8 cellular contexts compared by ENCODE assay signal in the genomic region with DNA sequence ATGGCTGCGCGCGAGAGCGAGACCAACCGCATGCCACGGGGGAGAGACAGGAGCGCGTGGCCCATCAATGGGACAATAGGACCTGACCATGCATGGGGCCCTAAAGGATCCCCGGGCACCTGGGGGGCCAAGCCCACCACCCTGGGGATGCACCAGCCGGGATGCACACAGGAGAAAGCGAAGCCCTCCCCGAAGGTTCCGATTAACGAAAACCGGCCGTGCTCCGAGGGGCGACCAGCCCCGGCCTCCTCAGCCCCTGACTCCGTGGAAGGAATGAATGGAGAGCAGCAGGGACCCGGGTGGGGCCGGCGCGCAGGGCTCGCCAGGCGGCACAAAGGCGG. TPM values are rescaled to one million over a fixed set of nuclear protein-coding genes. Genes with fewer than 3 reads are reported as not detected.
DNase-seq lines count a peak whose midpoint lies in the region; ATAC-seq and TF ChIP-seq lines count a peak whose summit lies in the region.

No MANE protein-coding gene starts in this region.

- BruUV-seq in HCT116 (replicated peaks; lab: Mats Ljungman, UMichigan): no TSS peak

- CTCF ChIA-PET in HCT116 (lab: Charles Lee): no interaction called here

- POLR2A ChIA-PET in HCT116 (lab: Charles Lee): interaction anchor here (0.6 to 3.0 kb wide), 11 partner anchors 9 to 281 kb away, joined by 3 to 23 read pairs (median 5); partner anchors contain the start of genes FDXR and NUP85

- TF ChIP-seq POLR2A in HCT116 (IDR thresholded peaks at IDR 0.05; ENCODE audit: borderline replicate concordance, extremely low read depth, insufficient read depth, insufficient read length): no peak
- TF ChIP-seq POLR2A in transverse colon (IDR thresholded peaks at IDR 0.05): no peak

- H3K9me2 ChIP-seq in HCT116 (ENCODE audit: insufficient read depth): no peaks in the 10 kb centered on the region

- H3K36me3 ChIP-seq in HCT116 (ENCODE audit: control insufficient read depth in 1 of 2, insufficient read depth in 2 of 2, low read length in 2 of 2) (peaks cover 5 to 10% of the 10 kb centered on the region in 2 experiments; a peak in 3 of 4 replicates), colonic mucosa (no peaks in the 10 kb centered on the region), transverse colon (no peaks in the 10 kb centered on the region)

- peaks cover 55% of the 10 kb centered on the region for H3K79me2 ChIP-seq in HCT116 (ENCODE audit: insufficient read depth, low read length)

- no peak overlapping the region for H2AFZ ChIP-seq in HCT116 (ENCODE audit: low read depth, low read length, poor library complexity, severe bottlenecking)

- WGBS in transverse colon (ENCODE audit: low coverage in 1 of 2), 2 donors: 1% methylated on average over 21 of the region's 27 CpGs; no CpG with 5 or more reads in 1 of the 2 donors

- peaks cover 23% of the 10 kb centered on the region; the same call in 1 of the 2 replicates for H4K20me1 ChIP-seq in HCT116 (ENCODE audit: insufficient read depth)

- H3K27ac ChIP-seq in HCT116 (ENCODE audit: low read depth, low read length) (peak overlapping the region; percentile 94), colonic mucosa (peak overlapping the region; percentile 73), transverse colon (peak overlapping the region; percentile 89 to 91 (median 90))

- in situ Hi-C loops in transverse colon (cut with MboI; ENCODE audit: low pct_ligation_motif_present in 1 of 4, low pct_unique_long_range_greater_than_20kb in 1 of 4, low sequenced_read_pairs in 3 of 4): no loop called here

- intact Hi-C loops in HCT116 (cut with micrococcal nuclease): no loop called here
- intact Hi-C loops in colonic mucosa (cut with DNase I): no loop called here
- intact Hi-C loops in transverse colon (cut with DNase I; ENCODE audit: low total_unique reads): no loop called here

- RAD21 ChIA-PET in HCT116 (lab: Charles Lee; ENCODE audit: low non-redundant PET in 1 of 2, low total read pairs in 2 of 2, uncharacterized antibody in 2 of 2, unreplicated experiment in 2 of 2): no interaction called here

- H3K4me1 ChIP-seq in HCT116 (ENCODE audit: control insufficient read depth in 1 of 2, insufficient read depth in 2 of 2, low read length in 2 of 2) (peaks cover 55 to 58% of the 10 kb centered on the region in 2 experiments), colonic mucosa (peaks cover 9% of the 10 kb centered on the region), transverse colon (peaks cover 7 to 26% (median 22%) of the 10 kb centered on the region in 4 donors)

- DNase-seq in NCI-H2227 (lab: John Stamatoyannopoulos, UW; ENCODE audit: unreplicated experiment): peak; percentile 58
- DNase-seq in NCI-H2227 treated with DMSO at 0.1 percent for 48 hours (lab: John Stamatoyannopoulos, UW): no peak
- DNase-seq in HCT116 (ENCODE audit: low read depth, low spot score): no peak
- peak; percentile 43 for DNase-seq in OCI-M1 (lab: John Stamatoyannopoulos, UW)
- DNase-seq in colonic mucosa: no peak
- peak; percentile 17 for DNase-seq in mucosa of gallbladder (ENCODE audit: low spot score)
- peak; percentile 32 for DNase-seq in transverse colon

- TF ChIP-seq EP300 in transverse colon (IDR thresholded peaks at IDR 0.05; ENCODE audit: low read depth): no peak

- ATAC-seq in HCT116 (peak; percentile 7), GM21447 (IDR thresholded peaks at IDR 0.05; ENCODE audit: unreplicated experiment) (no peak)

- no peak for TF ChIP-seq RAD21 in HCT116 (IDR thresholded peaks at IDR 0.05; ENCODE audit: low read depth)

- H3K9ac ChIP-seq in HCT116 (ENCODE audit: low read length) (peak overlapping the region; percentile 92), colonic mucosa (ENCODE audit: low read depth in 2 of 2, low read length in 2 of 2) (peak overlapping the region; percentile 91 to 97)

- H3K4me3 ChIP-seq in HCT116 (replicated peaks in 1 of 2; ENCODE audit: low read depth in 1 of 2, low read length in 2 of 2) (peak overlapping the region; percentile 88 to 96), colonic mucosa (peak overlapping the region; percentile 86), transverse colon (peak overlapping the region; percentile 84 to 97 (median 91))

- H3K27me3 ChIP-seq in HCT116 (ENCODE audit: insufficient read depth, low read length) (no peaks in the 10 kb centered on the region), colonic mucosa (no peaks in the 10 kb centered on the region), transverse colon (no peaks in the 10 kb centered on the region)

- TF ChIP-seq CTCF in HCT116 (IDR thresholded peaks at IDR 0.05 in 2 of 3, conservative IDR thresholded peaks at IDR 0.05 in 1 of 3; ENCODE audit: borderline replicate concordance in 1 of 3, insufficient read depth in 1 of 3, low read depth in 2 of 3, low read length in 2 of 3) (no peak), colonic mucosa (IDR thresholded peaks at IDR 0.05) (no peak), transverse colon (IDR thresholded peaks at IDR 0.05) (no peak)

- H3K4me2 ChIP-seq in HCT116 (ENCODE audit: low read length): peak overlapping the region; percentile 90

- H3K9me3 ChIP-seq in HCT116 (ENCODE audit: control insufficient read depth in 1 of 2, insufficient read depth in 1 of 2, low read depth in 1 of 2, low read length in 2 of 2): no peaks in the 10 kb centered on the region
- H3K9me3 ChIP-seq in colonic mucosa: no peaks in the 10 kb centered on the region
- no peaks in the 10 kb centered on the region for H3K9me3 ChIP-seq in transverse colon

TF ChIP-seq in HCT116, 20 proteins besides CTCF, POLR2A, EP300 and RAD21:
- TF ChIP-seq SP1 (IDR thresholded peaks at IDR 0.05; ENCODE audit: low read depth) (no peak), SIN3A (IDR thresholded peaks at IDR 0.05; ENCODE audit: low read depth) (no peak), ZFX (IDR thresholded peaks at IDR 0.05) (no peak), JUND (IDR thresholded peaks at IDR 0.05) (no peak), POLR2AphosphoS5 (IDR thresholded peaks at IDR 0.05; ENCODE audit: low read depth, low read length) (no peak), EGR1 (IDR thresholded peaks at IDR 0.05; ENCODE audit: low read depth) (no peak), EZH2 (IDR thresholded peaks at IDR 0.05) (no peak)
- TF ChIP-seq, protein P1, sequence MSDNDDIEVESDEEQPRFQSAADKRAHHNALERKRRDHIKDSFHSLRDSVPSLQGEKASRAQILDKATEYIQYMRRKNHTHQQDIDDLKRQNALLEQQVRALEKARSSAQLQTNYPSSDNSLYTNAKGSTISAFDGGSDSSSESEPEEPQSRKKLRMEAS (IDR thresholded peaks at IDR 0.05): peak; percentile 20; the same call in 1 of the 2 replicates
TF ChIP-seq in HCT116: peak in this region for 1.

RNA-seq across cellular contexts. Expression of gene JPT1, which starts 0.5 kb away (rescaled TPM):
- total RNA-seq in HCT116 (2021; ENCODE audit: unreplicated experiment) (575 TPM), colonic mucosa (100 to 1,000 TPM; 227 to 367 TPM), mucosa of gallbladder (183 TPM), transverse colon (100 to 1,000 TPM in 3 of 4 donors, 10 to 100 TPM in 1; 61.7 to 293 (median 219) TPM)
- 715 and 916 TPM in 2 replicates for polyA plus RNA-seq in HCT116 (2012)

RNA-seq across cellular contexts. Expression of gene NT5C, which starts 22.3 kb away (rescaled TPM):
- total RNA-seq in HCT116 (2021; ENCODE audit: unreplicated experiment): 115 TPM
- 108 and 113 TPM in 2 replicates for polyA plus RNA-seq in HCT116 (2012)
- total RNA-seq in colonic mucosa: 10 to 100 TPM; 72.3 to 94.9 TPM
- total RNA-seq in mucosa of gallbladder: 50.0 TPM
- 100 to 1,000 TPM; 162 to 247 (median 208) TPM for total RNA-seq in transverse colon

RNA-seq across cellular contexts. Expression of gene SUMO2, which starts 28.9 kb away (rescaled TPM):
- total RNA-seq in HCT116 (2021; ENCODE audit: unreplicated experiment) (859 TPM), colonic mucosa (100 to 1,000 TPM; 298 to 319 TPM), mucosa of gallbladder (353 TPM), transverse colon (10 to 100 TPM in 3 of 4 donors, 1 to 10 TPM in 1; 6.4 to 56.5 (median 47.9) TPM)
- polyA plus RNA-seq in HCT116 (2012): 338 and 399 TPM in 2 replicates

RNA-seq across cellular contexts. Expression of gene ARMC7, which starts 44.1 kb away (rescaled TPM):
- total RNA-seq in HCT116 (2021; ENCODE audit: unreplicated experiment): 43.2 TPM
- 25.9 and 27.2 TPM in 2 replicates for polyA plus RNA-seq in HCT116 (2012)
- 10 to 100 TPM; 20.5 to 20.7 TPM for total RNA-seq in colonic mucosa
- total RNA-seq in mucosa of gallbladder: 20.2 TPM
- 10 to 100 TPM in 3 of 4 donors, 1 to 10 TPM in 1; 8.2 to 41.1 (median 21.4) TPM for total RNA-seq in transverse colon

RNA-seq across cellular contexts. Expression of gene NUP85, which starts 51.7 kb away (rescaled TPM):
- total RNA-seq in HCT116 (2021; ENCODE audit: unreplicated experiment) (164 TPM), colonic mucosa (10 to 100 TPM; 42.2 to 86.8 TPM), mucosa of gallbladder (47.3 TPM), transverse colon (100 to 1,000 TPM in 1 of 4 donors, 10 to 100 TPM in 3; 13.1 to 204 (median 31.8) TPM)
- 97.9 and 108 TPM in 2 replicates for polyA plus RNA-seq in HCT116 (2012)

Comparison
In these comparisons a context has a peak if more than half of its experiments do, and no peak if none do; other contexts are left out.
1. DNase-seq: peak in NCI-H2227 (single experiment), OCI-M1 (single experiment), mucosa of gallbladder (single experiment) and transverse colon (single experiment); none in NCI-H2227 treated with DMSO at 0.1 percent for 48 hours (single experiment), HCT116 (single experiment) and colonic mucosa (single experiment).
2. Peak in every context shown above with its lines, with median percentiles within 50 percentile points of each other: H3K27ac ChIP-seq and H3K4me3 ChIP-seq.